ENCODE assay signal across 11 cellular contexts in the genomic region with DNA sequence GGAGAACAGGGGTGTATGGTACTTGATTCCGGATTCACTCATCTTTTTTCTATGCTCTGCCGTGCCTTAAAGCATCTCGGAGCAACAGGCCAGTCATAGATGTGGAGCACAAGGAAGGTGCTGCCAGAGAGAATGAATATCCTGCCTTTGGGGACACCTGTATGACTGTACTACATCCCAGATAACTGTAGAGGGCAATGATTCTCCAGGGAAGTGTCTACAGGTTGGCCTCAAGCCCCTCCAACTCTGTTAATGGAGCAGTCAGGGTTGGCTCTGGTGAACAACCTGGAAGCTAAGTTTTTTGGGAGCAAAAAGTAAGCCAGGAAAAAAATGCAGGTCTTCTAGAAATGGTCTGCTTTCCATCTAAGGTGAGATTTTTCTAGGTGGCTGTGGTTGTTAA.
DNase-seq lines count a peak whose midpoint lies in the region; ATAC-seq and TF ChIP-seq lines count a peak whose summit lies in the region.
"Had no signal": no experiment of that assay in that cellular context is flagged by ENCODE, and none has a peak within 500 bp of the region (broad histone marks: within the 10 kb centered on the region; RNA-seq: fewer than 3 reads in every experiment).

No MANE protein-coding gene starts in this region.

- peak; percentile 7 for DNase-seq in A673 (ENCODE audit: low spot score)
- peak; percentile 56 for DNase-seq in Jurkat, Clone E6-1 (ENCODE audit: low read depth, low spot score)
- no peak for DNase-seq in mammary epithelial cell
- no peak for DNase-seq in middle frontal gyrus (ENCODE audit: extremely low spot score, low spot score)
- no peak for DNase-seq in ascending aorta (ENCODE audit: low spot score in 2 of 2)
- no peak for DNase-seq in islet precursor cell
- no peak for DNase-seq in NCI-H2107 treated with DMSO at 0.1 percent for 48 hours (lab: John Stamatoyannopoulos, UW; ENCODE audit: unreplicated experiment)
- DNase-seq: activated CD4-positive, alpha-beta T cell treated with anti-CD3 and anti-CD28 coated beads for 4 hours; CD4-positive, alpha-beta T cell had no signal

- no peak overlapping the region for H3K4me3 ChIP-seq in A673 (ENCODE audit: low read depth, low read length, poor library complexity, severe bottlenecking)
- no peak overlapping the region for H3K4me3 ChIP-seq in Jurkat, Clone E6-1 (ENCODE audit: low read length)
- H3K4me3 ChIP-seq in mammary epithelial cell (replicated peaks in 1 of 3; ENCODE audit: insufficient read depth in 1 of 3, low read depth in 2 of 3, low read length in 3 of 3): no peak overlapping the region
- no peak overlapping the region for H3K4me3 ChIP-seq in ascending aorta
- H3K4me3 ChIP-seq: right atrium auricular region had no signal

- no peak overlapping the region for H3K9ac ChIP-seq in mammary epithelial cell (ENCODE audit: insufficient read depth, low read length)

- POLR2A ChIA-PET in A673 (lab: Charles Lee; ENCODE audit: low non-redundant PET): no interaction called here

- TF ChIP-seq CTCF in A673 (conservative IDR thresholded peaks at IDR 0.05; ENCODE audit: low read depth, low read length): peak; percentile 30; the same call in 1 of the 2 replicates
- peak; percentile 32 to 34 for TF ChIP-seq CTCF in mammary epithelial cell (conservative IDR thresholded peaks at IDR 0.05 in 1 of 2, IDR thresholded peaks at IDR 0.05 in 1 of 2; ENCODE audit: extremely low read depth in 1 of 2, insufficient read depth in 1 of 2, low read depth in 1 of 2, low read length in 2 of 2)
- TF ChIP-seq CTCF in ascending aorta (IDR thresholded peaks at IDR 0.05): no peak

- no peaks in the 10 kb centered on the region for H4K20me1 ChIP-seq in mammary epithelial cell (ENCODE audit: insufficient read depth, low read length)

- in situ Hi-C loops in mammary epithelial cell (cut with MboI; ENCODE audit: low sequenced_read_pairs in 2 of 2): loop anchor here in 1 of 2 donors (10.0 kb wide), 1 partner anchor 459 kb away; no protein-coding TSS in a partner anchor

- no peak overlapping the region for H3K4me2 ChIP-seq in mammary epithelial cell (ENCODE audit: insufficient read depth, low read depth, low read length)

- no TSS peak for BruUV-seq in A673 (replicated peaks; lab: Mats Ljungman, UMichigan)
- BruUV-seq in mammary epithelial cell (replicated peaks; lab: Mats Ljungman, UMichigan): no TSS peak

- ATAC-seq in GM18867 (IDR thresholded peaks at IDR 0.05; ENCODE audit: unreplicated experiment): peak; percentile 70

- WGBS in mammary epithelial cell (ENCODE audit: low coverage, missing lambda C conversion rate): 100% methylated on average over 1 of the region's 3 CpGs

- intact Hi-C loops in A673 (cut with micrococcal nuclease; ENCODE audit: unreplicated experiment) (loop anchor here (10.0 kb wide), 1 partner anchor 459 kb away; no protein-coding TSS in a partner anchor), mammary epithelial cell (cut with micrococcal nuclease) (loop anchor here (1.0 kb wide), 2 partner anchors 136 to 461 kb away; no protein-coding TSS in a partner anchor), ascending aorta (cut with DNase I) (no loop called here)

- dilution Hi-C loops in mammary epithelial cell (cut with HindIII; ENCODE audit: low sequenced_read_pairs): no loop called here

- H3K27ac ChIP-seq in A673 (ENCODE audit: low read depth, low read length, poor library complexity, severe bottlenecking) (no peak overlapping the region), mammary epithelial cell (ENCODE audit: insufficient read depth, low read depth, low read length) (no peak overlapping the region), ascending aorta (no peak overlapping the region)
- H3K27ac ChIP-seq: right atrium auricular region had no signal

- no peaks in the 10 kb centered on the region for H3K79me2 ChIP-seq in mammary epithelial cell (ENCODE audit: insufficient read depth, low read length)

- no peaks in the 10 kb centered on the region for H3K36me3 ChIP-seq in A673 (ENCODE audit: insufficient read depth, low read length, poor library complexity, severe bottlenecking)
- H3K36me3 ChIP-seq in mammary epithelial cell (ENCODE audit: insufficient read depth, low read length): no peaks in the 10 kb centered on the region
- no peaks in the 10 kb centered on the region for H3K36me3 ChIP-seq in ascending aorta
- H3K36me3 ChIP-seq: right atrium auricular region had no signal

- H3K27me3 ChIP-seq in A673 (replicated peaks; ENCODE audit: insufficient read depth, low read depth, low read length, poor library complexity) (no peaks in the 10 kb centered on the region), mammary epithelial cell (ENCODE audit: insufficient read depth, low read length) (no peaks in the 10 kb centered on the region), ascending aorta (no peaks in the 10 kb centered on the region)
- H3K27me3 ChIP-seq: right atrium auricular region had no signal

- CTCF ChIA-PET in A673 (lab: Charles Lee): no interaction called here
- CTCF ChIA-PET in mammary epithelial cell (lab: Charles Lee; ENCODE audit: low non-redundant PET): interaction anchor here (0.5 kb wide), 1 partner anchor 386 kb away, joined by 3 read pairs; no protein-coding TSS in a partner anchor

- H3K4me1 ChIP-seq in A673 (ENCODE audit: insufficient read depth, low read length, poor library complexity, severe bottlenecking) (no peaks in the 10 kb centered on the region), mammary epithelial cell (ENCODE audit: insufficient read depth, low read length) (peaks cover 9% of the 10 kb centered on the region), ascending aorta (peaks cover 6% of the 10 kb centered on the region in 2 donors)

- H2AFZ ChIP-seq in mammary epithelial cell (ENCODE audit: low read depth, low read length): no peak overlapping the region

- H3K9me3 ChIP-seq in A673 (ENCODE audit: low read depth, low read length, poor library complexity, severe bottlenecking) (no peaks in the 10 kb centered on the region), mammary epithelial cell (replicated peaks; ENCODE audit: insufficient read depth, low read length) (no peaks in the 10 kb centered on the region), ascending aorta (no peaks in the 10 kb centered on the region)
- H3K9me3 ChIP-seq: right atrium auricular region had no signal

Comparison
In these comparisons a context has a peak if more than half of its experiments do, and no peak if none do; other contexts are left out.
1. DNase-seq: peak in A673 (single experiment) and Jurkat, Clone E6-1 (single experiment); none in mammary epithelial cell (single experiment), middle frontal gyrus (single experiment), ascending aorta (0 of 2), islet precursor cell (single experiment) and NCI-H2107 treated with DMSO at 0.1 percent for 48 hours (single experiment).
2. CTCF ChIP-seq: peak in A673 (single experiment) and mammary epithelial cell (2 of 2); none in ascending aorta (0 of 3).